1 cellular context compared by ENCODE assay signal in genomic region chr11:118169300-118170140, GRCh38.
TF ChIP-seq lines count a peak whose summit lies in the region.

No MANE protein-coding gene starts in this region.

TF ChIP-seq in SK-N-SH, 30 proteins besides CTCF, POLR2A, EP300 and RAD21:
- TF ChIP-seq TAF1 (IDR thresholded peaks at IDR 0.05; ENCODE audit: borderline replicate concordance, low read depth, low read length) = no peak
- TF ChIP-seq NFIC (IDR thresholded peaks at IDR 0.05; ENCODE audit: borderline replicate concordance) = no peak
- no peak for TF ChIP-seq PBX3 (IDR thresholded peaks at IDR 0.05)
- TF ChIP-seq TEAD4 (IDR thresholded peaks at IDR 0.05; ENCODE audit: borderline replicate concordance, insufficient read depth) = no peak
- no peak for TF ChIP-seq FOXJ3 (CRISPR knock-in tag; IDR thresholded peaks at IDR 0.05)
- TF ChIP-seq ZBTB33 (IDR thresholded peaks at IDR 0.05; ENCODE audit: borderline replicate concordance, low read depth) = no peak
